In genomic region chr16:89134269-89134668, GRCh38 we compare ENCODE assay signal across 1 cellular context.
TF ChIP-seq lines count a peak whose summit lies in the region.

No MANE protein-coding gene starts in this region.

TF ChIP-seq in neural cell, 6 proteins besides CTCF, POLR2A, EP300 and RAD21 (continued from another document):
- no peak for TF ChIP-seq REST (IDR thresholded peaks at IDR 0.05; ENCODE audit: borderline replicate concordance)
